ENCODE assay signal across 1 cellular context in the genomic region with DNA sequence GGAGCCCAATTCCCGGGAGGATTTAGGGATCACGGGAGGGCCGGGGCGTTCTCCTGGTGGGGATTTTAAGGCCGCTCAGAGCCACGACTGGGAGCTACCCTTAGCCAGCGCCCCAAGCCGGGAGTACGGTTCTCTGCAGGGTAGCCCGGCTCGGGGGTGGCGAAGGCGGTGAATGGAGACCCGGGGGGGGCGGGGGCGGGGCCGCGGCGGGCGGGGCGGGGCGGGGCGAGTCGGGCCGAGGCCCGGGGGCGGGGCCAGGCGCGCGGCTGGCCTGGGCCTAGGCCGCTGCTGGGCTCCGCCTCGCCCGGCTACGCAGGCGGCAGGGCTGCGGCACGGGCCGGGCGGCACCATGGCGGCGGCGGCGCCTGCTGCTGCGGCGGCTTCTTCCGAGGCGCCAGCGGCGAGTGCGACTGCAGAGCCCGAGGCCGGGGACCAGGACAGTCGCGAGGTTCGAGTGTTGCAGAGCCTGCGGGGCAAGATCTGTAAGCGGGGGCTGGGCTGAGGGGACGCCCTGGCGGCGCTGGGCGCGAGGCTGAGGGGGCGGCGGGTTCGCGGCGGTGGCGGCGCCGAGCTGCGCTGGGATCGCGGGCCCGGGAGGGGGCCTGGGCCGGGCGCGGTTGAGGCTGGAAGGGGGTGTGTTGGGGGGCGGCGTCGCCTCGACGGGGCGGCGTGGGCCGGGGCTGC.
TF ChIP-seq lines count a peak whose summit lies in the region.

TSS of gene RASA2 (plus strand) at position 293 of the 684 bp plus-strand sequence. CDS start at position 350, 57 bp downstream.

TF ChIP-seq in K562, 482 proteins besides CTCF, POLR2A, EP300 and RAD21 (continued from another document and continues in another):
- TF ChIP-seq AFF4 (CRISPR knock-in tag; IDR thresholded peaks at IDR 0.05) (0 out of 2 replicates have a peak, but pooled peaks have one; percentile 17), STAG1 (CRISPR knock-in tag; IDR thresholded peaks at IDR 0.05; ENCODE audit: borderline replicate concordance) (no peak), SIN3A (IDR thresholded peaks at IDR 0.05; ENCODE audit: borderline replicate concordance in 2 of 2, control insufficient read depth in 1 of 2, low read depth in 2 of 2, low read length in 2 of 2) (peak in 1 of 2 experiments; percentile 60; a peak in 1 of 4 replicates), CREM (IDR thresholded peaks at IDR 0.05; ENCODE audit: low read depth) (0 out of 2 replicates have a peak, but pooled peaks have one; percentile 24), ATF7 (IDR thresholded peaks at IDR 0.05) (peak; percentile 32; the same call in 1 of the 2 replicates), SIRT6 (IDR thresholded peaks at IDR 0.05; ENCODE audit: low read depth, low read length) (no peak), SIN3B (IDR thresholded peaks at IDR 0.05; ENCODE audit: low read depth) (peak; percentile 12; the same call in 1 of the 2 replicates), CXXC5 (CRISPR knock-in tag; IDR thresholded peaks at IDR 0.05) (peak; percentile 91), ZKSCAN1 (IDR thresholded peaks at IDR 0.05; ENCODE audit: low read depth, low read length) (no peak), ESRRA (IDR thresholded peaks at IDR 0.05; ENCODE audit: borderline replicate concordance, low read depth) (no peak; the same call in 1 of the 2 replicates), CHD1 (IDR thresholded peaks at IDR 0.05; ENCODE audit: low read length) (peak; percentile 38), KHSRP (IDR thresholded peaks at IDR 0.05) (no peak), SMAD4 (CRISPR knock-in tag; conservative IDR thresholded peaks at IDR 0.05) (peak; percentile 75), RBFOX2 (IDR thresholded peaks at IDR 0.05; ENCODE audit: low read depth, low read length) (peak; percentile 73), FOSL1 (tag; conservative IDR thresholded peaks at IDR 0.05) (peak; percentile 36; the same call in 1 of the 2 replicates), YY1 (IDR thresholded peaks at IDR 0.05; ENCODE audit: borderline replicate concordance in 1 of 3, control insufficient read depth in 1 of 3, extremely low read depth in 1 of 3, insufficient read depth in 3 of 3, insufficient read length in 1 of 3, insufficient replicate concordance in 2 of 3, low read depth in 1 of 3, low read length in 2 of 3) (peak; percentile 51 to 90 (median 84)), L3MBTL2 (IDR thresholded peaks at IDR 0.05) (peak; percentile 55; the same call in 1 of the 2 replicates), TBP (optimal IDR thresholded peaks at IDR 0.05; ENCODE audit: low read depth, low read length) (peak; percentile 75), ZNF263 (CRISPR knock-in tag; IDR thresholded peaks at IDR 0.05; ENCODE audit: borderline replicate concordance) (peak; percentile 31; the same call in 1 of the 2 replicates), ZNF384 (IDR thresholded peaks at IDR 0.05; ENCODE audit: low read depth, low read length) (no peak), SMARCB1 (IDR thresholded peaks at IDR 0.05; ENCODE audit: insufficient read length, low read depth) (no peak), CHD2 (IDR thresholded peaks at IDR 0.05; ENCODE audit: low read depth, low read length) (no peak), VEZF1 (CRISPR knock-in tag; IDR thresholded peaks at IDR 0.05) (peak; percentile 87), NONO (IDR thresholded peaks at IDR 0.05; ENCODE audit: low read depth in 2 of 2, low read length in 1 of 2) (peak; percentile 36 to 84; a peak in 3 of 4 replicates), POLR2AphosphoS5 (IDR thresholded peaks at IDR 0.05; ENCODE audit: control insufficient read depth, insufficient read depth, low read depth, low read length) (peak; percentile 77), ZBTB1 (CRISPR knock-in tag; IDR thresholded peaks at IDR 0.05; ENCODE audit: borderline replicate concordance, low read depth) (peak; percentile 46; the same call in 1 of the 2 replicates), SAP30 (IDR thresholded peaks at IDR 0.05; ENCODE audit: borderline replicate concordance, insufficient read depth, low read depth, low read length, poor library complexity, severe bottlenecking) (peak; percentile 27), TAF1 (IDR thresholded peaks at IDR 0.05; ENCODE audit: control insufficient read depth, extremely low read depth, insufficient read depth, low read length, severe bottlenecking) (peak; percentile 64), U2AF1 (optimal IDR thresholded peaks at IDR 0.05; ENCODE audit: low read depth, low read length) (no peak), NR3C1 (CRISPR knock-in tag; IDR thresholded peaks at IDR 0.05) (peak; percentile 41), POLR2G (IDR thresholded peaks at IDR 0.05; ENCODE audit: low read depth, low read length) (peak; percentile 87), ZNF740 (CRISPR knock-in tag; IDR thresholded peaks at IDR 0.05) (peak; percentile 34; the same call in 1 of the 2 replicates), ZNF740 (tag; IDR thresholded peaks at IDR 0.05) (peak in 1 of 2 experiments; percentile 52; a peak in 1 of 4 replicates), POLR2H (tag; IDR thresholded peaks at IDR 0.05; ENCODE audit: low read depth) (peak; percentile 31; the same call in 1 of the 2 replicates), BHLHE40 (IDR thresholded peaks at IDR 0.05; ENCODE audit: low read length) (peak; percentile 90), SP1 (CRISPR knock-in tag; IDR thresholded peaks at IDR 0.05) (0 out of 2 replicates have a peak, but pooled peaks have one; percentile 47)
- TF ChIP-seq, protein P1, sequence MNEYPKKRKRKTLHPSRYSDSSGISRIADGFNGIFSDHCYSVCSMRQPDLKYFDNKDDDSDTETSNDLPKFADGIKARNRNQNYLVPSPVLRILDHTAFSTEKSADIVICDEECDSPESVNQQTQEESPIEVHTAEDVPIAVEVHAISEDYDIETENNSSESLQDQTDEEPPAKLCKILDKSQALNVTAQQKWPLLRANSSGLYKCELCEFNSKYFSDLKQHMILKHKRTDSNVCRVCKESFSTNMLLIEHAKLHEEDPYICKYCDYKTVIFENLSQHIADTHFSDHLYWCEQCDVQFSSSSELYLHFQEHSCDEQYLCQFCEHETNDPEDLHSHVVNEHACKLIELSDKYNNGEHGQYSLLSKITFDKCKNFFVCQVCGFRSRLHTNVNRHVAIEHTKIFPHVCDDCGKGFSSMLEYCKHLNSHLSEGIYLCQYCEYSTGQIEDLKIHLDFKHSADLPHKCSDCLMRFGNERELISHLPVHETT (CRISPR knock-in tag; conservative IDR thresholded peaks at IDR 0.05 in 1 of 2, IDR thresholded peaks at IDR 0.05 in 1 of 2), result peak in 1 of 2 experiments; percentile 64; a peak in 1 of 4 replicates
- TF ChIP-seq, protein P2, sequence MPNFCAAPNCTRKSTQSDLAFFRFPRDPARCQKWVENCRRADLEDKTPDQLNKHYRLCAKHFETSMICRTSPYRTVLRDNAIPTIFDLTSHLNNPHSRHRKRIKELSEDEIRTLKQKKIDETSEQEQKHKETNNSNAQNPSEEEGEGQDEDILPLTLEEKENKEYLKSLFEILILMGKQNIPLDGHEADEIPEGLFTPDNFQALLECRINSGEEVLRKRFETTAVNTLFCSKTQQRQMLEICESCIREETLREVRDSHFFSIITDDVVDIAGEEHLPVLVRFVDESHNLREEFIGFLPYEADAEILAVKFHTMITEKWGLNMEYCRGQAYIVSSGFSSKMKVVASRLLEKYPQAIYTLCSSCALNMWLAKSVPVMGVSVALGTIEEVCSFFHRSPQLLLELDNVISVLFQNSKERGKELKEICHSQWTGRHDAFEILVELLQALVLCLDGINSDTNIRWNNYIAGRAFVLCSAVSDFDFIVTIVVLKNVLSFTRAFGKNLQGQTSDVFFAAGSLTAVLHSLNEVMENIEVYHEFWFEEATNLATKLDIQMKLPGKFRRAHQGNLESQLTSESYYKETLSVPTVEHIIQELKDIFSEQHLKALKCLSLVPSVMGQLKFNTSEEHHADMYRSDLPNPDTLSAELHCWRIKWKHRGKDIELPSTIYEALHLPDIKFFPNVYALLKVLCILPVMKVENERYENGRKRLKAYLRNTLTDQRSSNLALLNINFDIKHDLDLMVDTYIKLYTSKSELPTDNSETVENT (CRISPR knock-in tag; IDR thresholded peaks at IDR 0.05), result peak; percentile 78
- TF ChIP-seq, protein P3, sequence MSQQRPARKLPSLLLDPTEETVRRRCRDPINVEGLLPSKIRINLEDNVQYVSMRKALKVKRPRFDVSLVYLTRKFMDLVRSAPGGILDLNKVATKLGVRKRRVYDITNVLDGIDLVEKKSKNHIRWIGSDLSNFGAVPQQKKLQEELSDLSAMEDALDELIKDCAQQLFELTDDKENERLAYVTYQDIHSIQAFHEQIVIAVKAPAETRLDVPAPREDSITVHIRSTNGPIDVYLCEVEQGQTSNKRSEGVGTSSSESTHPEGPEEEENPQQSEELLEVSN (IDR thresholded peaks at IDR 0.05; ENCODE audit: borderline replicate concordance in 1 of 2, extremely low read depth in 1 of 2, insufficient read depth in 1 of 2, insufficient read length in 1 of 2, low read depth in 1 of 2, low read length in 1 of 2, poor library complexity in 1 of 2, severe bottlenecking in 1 of 2), result peak in 1 of 2 experiments; percentile 59
- TF ChIP-seq, protein P4, sequence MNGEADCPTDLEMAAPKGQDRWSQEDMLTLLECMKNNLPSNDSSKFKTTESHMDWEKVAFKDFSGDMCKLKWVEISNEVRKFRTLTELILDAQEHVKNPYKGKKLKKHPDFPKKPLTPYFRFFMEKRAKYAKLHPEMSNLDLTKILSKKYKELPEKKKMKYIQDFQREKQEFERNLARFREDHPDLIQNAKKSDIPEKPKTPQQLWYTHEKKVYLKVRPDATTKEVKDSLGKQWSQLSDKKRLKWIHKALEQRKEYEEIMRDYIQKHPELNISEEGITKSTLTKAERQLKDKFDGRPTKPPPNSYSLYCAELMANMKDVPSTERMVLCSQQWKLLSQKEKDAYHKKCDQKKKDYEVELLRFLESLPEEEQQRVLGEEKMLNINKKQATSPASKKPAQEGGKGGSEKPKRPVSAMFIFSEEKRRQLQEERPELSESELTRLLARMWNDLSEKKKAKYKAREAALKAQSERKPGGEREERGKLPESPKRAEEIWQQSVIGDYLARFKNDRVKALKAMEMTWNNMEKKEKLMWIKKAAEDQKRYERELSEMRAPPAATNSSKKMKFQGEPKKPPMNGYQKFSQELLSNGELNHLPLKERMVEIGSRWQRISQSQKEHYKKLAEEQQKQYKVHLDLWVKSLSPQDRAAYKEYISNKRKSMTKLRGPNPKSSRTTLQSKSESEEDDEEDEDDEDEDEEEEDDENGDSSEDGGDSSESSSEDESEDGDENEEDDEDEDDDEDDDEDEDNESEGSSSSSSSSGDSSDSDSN (IDR thresholded peaks at IDR 0.05; ENCODE audit: borderline replicate concordance in 1 of 2, low read depth in 2 of 2, low read length in 2 of 2), result peak; percentile 49 to 63; a peak in 1 of 4 replicates
